13 cellular contexts compared by ENCODE assay signal in genomic region chr22:46881373-46882118, GRCh38.
DNase-seq lines count a peak whose midpoint lies in the region; ATAC-seq and TF ChIP-seq lines count a peak whose summit lies in the region.
"Had no signal": no experiment of that assay in that cellular context is flagged by ENCODE, and none has a peak within 500 bp of the region (broad histone marks: within the 10 kb centered on the region; RNA-seq: fewer than 3 reads in every experiment).

No MANE protein-coding gene starts in this region.

- POLR2A ChIA-PET in HEK293T (lab: Yijun Ruan, JAX): no interaction called here

- no peaks in the 10 kb centered on the region for H3K27me3 Mint-ChIP-seq in effector memory CD8-positive, alpha-beta T cell
- H3K27me3 Mint-ChIP-seq: memory B cell had no signal

- DNase-seq in EH (ENCODE audit: low read depth): peak; percentile 26
- DNase-seq in HK-2 (ENCODE audit: unreplicated experiment): peak; percentile 15
- no peak for DNase-seq in effector memory CD8-positive, alpha-beta T cell
- DNase-seq in left lung: no peak
- no peak for DNase-seq in MM.1S
- no peak for DNase-seq in HEK293T (ENCODE audit: extremely low spot score)
- DNase-seq: Caco-2; NCI-H2029 treated with DMSO at 0.1 percent for 48 hours; stimulated activated CD4-positive, alpha-beta T cell treated with anti-CD3 and anti-CD28 coated beads, Interleukin-4, amount 100 ng/mL, for 1 hour had no signal

- no peaks in the 10 kb centered on the region for H3F3A ChIP-seq in MM.1S (ENCODE audit: insufficient read depth, low read length)

- intact Hi-C loops in left lung (cut with DNase I): no loop called here

- no peak for ATAC-seq in effector memory CD8-positive, alpha-beta T cell (replicated peaks)
- peak; percentile 24 for ATAC-seq in left lung
- ATAC-seq in GM21576 (IDR thresholded peaks at IDR 0.05; ENCODE audit: unreplicated experiment): no peak

- H3K9me3 ChIP-seq in left lung (no peaks in the 10 kb centered on the region), MM.1S (replicated peaks; ENCODE audit: insufficient read depth, low read length) (no peaks in the 10 kb centered on the region)
- H3K9me3 ChIP-seq: Caco-2, HAP-1 had no signal

- H3K4me3 ChIP-seq in left lung: no peak overlapping the region
- H3K4me3 ChIP-seq in MM.1S (ENCODE audit: low read length): no peak overlapping the region
- H3K4me3 ChIP-seq: HAP-1 had no signal

- no peak overlapping the region for H3K4me3 Mint-ChIP-seq in effector memory CD8-positive, alpha-beta T cell
- H3K4me3 Mint-ChIP-seq: memory B cell had no signal

- peaks cover 47 to 62% of the 10 kb centered on the region in 2 donors for H3K4me1 Mint-ChIP-seq in effector memory CD8-positive, alpha-beta T cell (ENCODE audit: low read depth in 2 of 2)

- no peaks in the 10 kb centered on the region for H3K4me1 ChIP-seq in left lung
- no peaks in the 10 kb centered on the region for H3K4me1 ChIP-seq in MM.1S (ENCODE audit: low read length)
- H3K4me1 ChIP-seq: Caco-2, parathyroid adenoma had no signal

- no peaks in the 10 kb centered on the region for H4K20me1 ChIP-seq in MM.1S (ENCODE audit: insufficient read depth, low read length)

- no peak overlapping the region for H3K4me2 ChIP-seq in MM.1S (ENCODE audit: low read depth, low read length)

- no peaks in the 10 kb centered on the region for H3K9me2 ChIP-seq in MM.1S (replicated peaks; ENCODE audit: insufficient read depth, low read length)

- H3K79me2 ChIP-seq in MM.1S (ENCODE audit: low read length): peaks cover 14% of the 10 kb centered on the region
- H3K79me2 ChIP-seq: parathyroid adenoma had no signal

- H3K9me3 Mint-ChIP-seq in effector memory CD8-positive, alpha-beta T cell: no peaks in the 10 kb centered on the region
- H3K9me3 Mint-ChIP-seq: memory B cell had no signal

- no peak overlapping the region for H3K9ac ChIP-seq in MM.1S (ENCODE audit: low read length)
- H3K9ac ChIP-seq: parathyroid adenoma had no signal

- no peak for TF ChIP-seq CTCF in left lung (IDR thresholded peaks at IDR 0.05)
- no peak for TF ChIP-seq CTCF in MM.1S (IDR thresholded peaks at IDR 0.05; ENCODE audit: low read length)

- H3K27ac ChIP-seq in left lung (no peak overlapping the region), MM.1S (ENCODE audit: low read length) (no peak overlapping the region)
- H3K27ac ChIP-seq: parathyroid adenoma had no signal

- H3K27me3 ChIP-seq in left lung (no peaks in the 10 kb centered on the region), MM.1S (replicated peaks; ENCODE audit: insufficient read depth, low read length) (no peaks in the 10 kb centered on the region)

- peaks cover 10% of the 10 kb centered on the region for H3K36me3 Mint-ChIP-seq in effector memory CD8-positive, alpha-beta T cell (ENCODE audit: insufficient read depth)

- H3K36me3 ChIP-seq in left lung (peaks cover 0 to 38% of the 10 kb centered on the region in 2 donors), MM.1S (replicated peaks; ENCODE audit: insufficient read depth, low read length) (no peaks in the 10 kb centered on the region)
- H3K36me3 ChIP-seq: HAP-1 had no signal

- no peak overlapping the region for H2AFZ ChIP-seq in MM.1S (ENCODE audit: low read length)
- H2AFZ ChIP-seq: parathyroid adenoma had no signal

- peak overlapping the region; percentile 47 to 78 for H3K27ac Mint-ChIP-seq in effector memory CD8-positive, alpha-beta T cell

- CTCF ChIA-PET in HEK293T (lab: Yijun Ruan, JAX): no interaction called here

TF ChIP-seq in HEK293T, 16 proteins besides CTCF, POLR2A, EP300 and RAD21:
- TF ChIP-seq FOXA1 (IDR thresholded peaks at IDR 0.05) (no peak), HDGF (IDR thresholded peaks at IDR 0.05; ENCODE audit: borderline replicate concordance) (no peak), PKNOX1 (IDR thresholded peaks at IDR 0.05) (no peak), ZNF384 (IDR thresholded peaks at IDR 0.05) (no peak), FOXM1 (IDR thresholded peaks at IDR 0.05; ENCODE audit: borderline replicate concordance) (no peak), SUZ12 (IDR thresholded peaks at IDR 0.05) (no peak), ARNT (IDR thresholded peaks at IDR 0.05) (no peak), ELF4 (IDR thresholded peaks at IDR 0.05) (no peak), LEF1 (IDR thresholded peaks at IDR 0.05; ENCODE audit: borderline replicate concordance) (no peak), L3MBTL2 (conservative IDR thresholded peaks at IDR 0.05) (no peak), CTBP1 (IDR thresholded peaks at IDR 0.05; ENCODE audit: borderline replicate concordance) (no peak), BHLHE40 (IDR thresholded peaks at IDR 0.05; ENCODE audit: borderline replicate concordance) (no peak), TARDBP (IDR thresholded peaks at IDR 0.05) (no peak), FOXK2 (IDR thresholded peaks at IDR 0.05) (no peak), NFRKB (IDR thresholded peaks at IDR 0.05) (no peak), SP1 (IDR thresholded peaks at IDR 0.05) (no peak)

Comparison
In these comparisons a context has a peak if more than half of its experiments do, and no peak if none do; other contexts are left out.
1. DNase-seq: peak in EH (single experiment) and HK-2 (single experiment); none in effector memory CD8-positive, alpha-beta T cell (0 of 3), left lung (0 of 2), MM.1S (single experiment) and HEK293T (single experiment).